Comparison of ENCODE assay signal across 14 cellular contexts in the genomic region with DNA sequence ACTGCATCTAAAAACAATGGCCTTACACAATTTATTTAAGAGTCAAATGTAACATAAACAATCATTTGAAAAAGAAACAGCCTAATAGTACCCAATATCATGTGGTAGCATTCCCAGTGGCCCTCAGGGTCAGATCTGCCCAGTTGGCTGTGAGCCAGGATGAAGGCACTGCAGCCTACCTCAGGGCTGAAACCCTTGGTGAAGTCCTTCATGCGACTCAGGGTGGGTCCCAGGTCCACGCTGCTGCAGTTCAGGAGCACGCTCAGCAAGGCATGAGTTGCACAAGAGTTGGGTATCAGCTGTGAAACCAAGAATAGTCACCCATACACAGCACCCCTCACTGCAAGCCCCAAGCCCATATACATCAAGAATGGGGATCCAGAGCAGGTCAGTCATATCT. TPM values are rescaled to one million over a fixed set of nuclear protein-coding genes. Genes with fewer than 3 reads are reported as not detected.
A peak's percentile ranks its signal among the peaks of the same experiment; 100 is the strongest.
DNase-seq lines count a peak whose midpoint lies in the region; ATAC-seq and TF ChIP-seq lines count a peak whose summit lies in the region.
"Had no signal": no experiment of that assay in that cellular context is flagged by ENCODE, and none has a peak within 500 bp of the region (broad histone marks: within the 10 kb centered on the region; RNA-seq: fewer than 3 reads in every experiment).

No MANE protein-coding gene starts in this region.

- no peak for DNase-seq in mammary epithelial cell
- DNase-seq in MCF 10A (ENCODE audit: unreplicated experiment), result no peak
- no peak for DNase-seq in activated T-helper 1 cell treated with anti-CD3 and anti-CD28 coated beads, Interleukin-12 subunit alpha, Interleukin-12 subunit beta, Interleukin-2, Interleukin-4 antibody, amounts not matched to agents 30 ng/mL and 10 ng/mL and 1 ng/mL, durations not matched to agents 14 hours and 24 hours and 36 hours (ENCODE audit: low spot score)
- no peak for DNase-seq in immature natural killer cell
- DNase-seq in upper lobe of right lung, result peak; percentile 42
- DNase-seq in left lung, result no peak
- no peak for DNase-seq in effector memory CD4-positive, alpha-beta T cell
- DNase-seq: dermis blood vessel endothelial cell, foreskin keratinocyte, left colon, NCI-H2029 treated with DMSO at 0.1 percent for 48 hours, nucleus accumbens had no signal

- H3K79me2 ChIP-seq in mammary epithelial cell (ENCODE audit: insufficient read depth, low read length), result peaks cover 68% of the 10 kb centered on the region

- H3K9me3 Mint-ChIP-seq in MCF 10A (ENCODE audit: unreplicated experiment) (no peaks in the 10 kb centered on the region), immature natural killer cell (no peaks in the 10 kb centered on the region)
- no peaks in the 10 kb centered on the region for H3K9me3 Mint-ChIP-seq in activated T-helper 1 cell treated with anti-CD3 and anti-CD28 coated beads, Interleukin-12 subunit alpha, Interleukin-12 subunit beta, Interleukin-2, Interleukin-4 antibody, amounts not matched to agents 30 ng/mL and 10 ng/mL and 1 ng/mL, durations not matched to agents 14 hours and 24 hours and 36 hours

- in situ Hi-C loops in mammary epithelial cell (cut with MboI; ENCODE audit: low sequenced_read_pairs in 2 of 2), result no loop called here

- H3K4me1 Mint-ChIP-seq in MCF 10A (ENCODE audit: insufficient read depth, unreplicated experiment) (peaks cover 23% of the 10 kb centered on the region), immature natural killer cell (peaks cover 37 to 46% of the 10 kb centered on the region in 2 donors)
- peaks cover 33% of the 10 kb centered on the region for H3K4me1 Mint-ChIP-seq in activated T-helper 1 cell treated with anti-CD3 and anti-CD28 coated beads, Interleukin-12 subunit alpha, Interleukin-12 subunit beta, Interleukin-2, Interleukin-4 antibody, amounts not matched to agents 30 ng/mL and 10 ng/mL and 1 ng/mL, durations not matched to agents 14 hours and 24 hours and 36 hours (ENCODE audit: low read depth)

- 93% methylated on average over 3 of the region's 3 CpGs for WGBS in mammary epithelial cell (ENCODE audit: low coverage, missing lambda C conversion rate)

- H3K27ac ChIP-seq in mammary epithelial cell (ENCODE audit: insufficient read depth, low read depth, low read length) (no peak overlapping the region), upper lobe of right lung (no peak overlapping the region), left lung (no peak overlapping the region)
- H3K27ac ChIP-seq in effector memory CD4-positive, alpha-beta T cell (ENCODE audit: insufficient read depth, low read length, poor library complexity, severe bottlenecking), result no peak overlapping the region

- H3K9me3 ChIP-seq in mammary epithelial cell (replicated peaks; ENCODE audit: insufficient read depth, low read length) (no peaks in the 10 kb centered on the region), upper lobe of right lung (no peaks in the 10 kb centered on the region), left lung (no peaks in the 10 kb centered on the region)
- no peaks in the 10 kb centered on the region for H3K9me3 ChIP-seq in effector memory CD4-positive, alpha-beta T cell (ENCODE audit: control insufficient read depth, low read length)

- BruUV-seq in mammary epithelial cell (replicated peaks; lab: Mats Ljungman, UMichigan) (no TSS peak), MCF 10A (replicated peaks; lab: Mats Ljungman, UMichigan) (no TSS peak)

- H3K4me3 ChIP-seq in mammary epithelial cell (replicated peaks in 1 of 3; ENCODE audit: insufficient read depth in 1 of 3, low read depth in 2 of 3, low read length in 3 of 3) (no peak overlapping the region), upper lobe of right lung (no peak overlapping the region), left lung (no peak overlapping the region)
- no peak overlapping the region for H3K4me3 ChIP-seq in effector memory CD4-positive, alpha-beta T cell (ENCODE audit: insufficient read depth, low read depth, low read length, poor library complexity, severe bottlenecking)

- POLR2A ChIA-PET in MCF 10A (lab: Yijun Ruan, JAX), result no interaction called here

- no peaks in the 10 kb centered on the region for H3K27me3 Mint-ChIP-seq in MCF 10A (ENCODE audit: insufficient read depth, unreplicated experiment)
- no peaks in the 10 kb centered on the region for H3K27me3 Mint-ChIP-seq in activated T-helper 1 cell treated with anti-CD3 and anti-CD28 coated beads, Interleukin-12 subunit alpha, Interleukin-12 subunit beta, Interleukin-2, Interleukin-4 antibody, amounts not matched to agents 30 ng/mL and 10 ng/mL and 1 ng/mL, durations not matched to agents 14 hours and 24 hours and 36 hours (ENCODE audit: insufficient read depth)
- peaks cover 5 to 11% (median 7%) of the 10 kb centered on the region in 3 donors for H3K27me3 Mint-ChIP-seq in immature natural killer cell (ENCODE audit: low read depth in 3 of 3)

- intact Hi-C loops in mammary epithelial cell (cut with micrococcal nuclease), result no loop called here
- intact Hi-C loops in MCF 10A (cut with micrococcal nuclease), result no loop called here
- intact Hi-C loops in activated T-helper 1 cell treated with anti-CD3 and anti-CD28 coated beads, Interleukin-12 subunit alpha, Interleukin-12 subunit beta, Interleukin-2, Interleukin-4 antibody, amounts not matched to agents 30 ng/mL and 10 ng/mL and 1 ng/mL, durations not matched to agents 14 hours and 24 hours and 36 hours (cut with micrococcal nuclease), result no loop called here
- intact Hi-C loops in upper lobe of right lung (cut with DNase I), result no loop called here
- intact Hi-C loops in left lung (cut with DNase I), result no loop called here

- dilution Hi-C loops in mammary epithelial cell (cut with HindIII; ENCODE audit: low sequenced_read_pairs), result loop anchor here (5.0 kb wide), 1 partner anchor 65 kb away; no protein-coding TSS in a partner anchor

- ATAC-seq in upper lobe of right lung, result no peak
- no peak for ATAC-seq in left lung
- ATAC-seq in GM19452 (IDR thresholded peaks at IDR 0.05; ENCODE audit: unreplicated experiment), result no peak
- ATAC-seq: activated CD4-positive, CD25-positive, alpha-beta regulatory T cell treated with anti-CD3 and anti-CD28 coated beads, Interleukin-2, amount 50 U/mL, for 24 hours; foreskin keratinocyte; left colon had no signal

- H3K36me3 ChIP-seq in mammary epithelial cell (ENCODE audit: insufficient read depth, low read length) (peaks cover 36% of the 10 kb centered on the region), upper lobe of right lung (peaks cover 59% of the 10 kb centered on the region), left lung (peaks cover 0 to 54% of the 10 kb centered on the region in 2 donors)
- peaks cover 53% of the 10 kb centered on the region for H3K36me3 ChIP-seq in effector memory CD4-positive, alpha-beta T cell (ENCODE audit: control insufficient read depth, insufficient read depth, low read length)

- H3K4me2 ChIP-seq in mammary epithelial cell (ENCODE audit: insufficient read depth, low read depth, low read length), result peak overlapping the region; percentile 13

- peaks cover 40% of the 10 kb centered on the region for H3K36me3 Mint-ChIP-seq in MCF 10A (ENCODE audit: insufficient read depth, unreplicated experiment)
- peaks cover 37% of the 10 kb centered on the region for H3K36me3 Mint-ChIP-seq in activated T-helper 1 cell treated with anti-CD3 and anti-CD28 coated beads, Interleukin-12 subunit alpha, Interleukin-12 subunit beta, Interleukin-2, Interleukin-4 antibody, amounts not matched to agents 30 ng/mL and 10 ng/mL and 1 ng/mL, durations not matched to agents 14 hours and 24 hours and 36 hours (ENCODE audit: low read depth)
- H3K36me3 Mint-ChIP-seq in immature natural killer cell, result peaks cover 0 to 24% (median 3%) of the 10 kb centered on the region in 3 donors

- TF ChIP-seq CTCF in mammary epithelial cell (conservative IDR thresholded peaks at IDR 0.05 in 1 of 2, IDR thresholded peaks at IDR 0.05 in 1 of 2; ENCODE audit: extremely low read depth in 1 of 2, insufficient read depth in 1 of 2, low read depth in 1 of 2, low read length in 2 of 2) (no peak), MCF 10A (IDR thresholded peaks at IDR 0.05; ENCODE audit: unreplicated experiment) (no peak), upper lobe of right lung (IDR thresholded peaks at IDR 0.05) (no peak), left lung (IDR thresholded peaks at IDR 0.05) (no peak)

- no peaks in the 10 kb centered on the region for H3K27me3 ChIP-seq in mammary epithelial cell (ENCODE audit: insufficient read depth, low read length)
- no peaks in the 10 kb centered on the region for H3K27me3 ChIP-seq in upper lobe of right lung
- H3K27me3 ChIP-seq in left lung, result no peaks in the 10 kb centered on the region
- H3K27me3 ChIP-seq in effector memory CD4-positive, alpha-beta T cell (replicated peaks; ENCODE audit: control insufficient read depth, insufficient read depth, low read length, poor library complexity, severe bottlenecking), result no peaks in the 10 kb centered on the region
- H3K27me3 ChIP-seq: foreskin keratinocyte had no signal

- H3K27ac Mint-ChIP-seq in MCF 10A (ENCODE audit: low read depth, unreplicated experiment) (no peak overlapping the region), immature natural killer cell (peak overlapping the region; percentile 27 to 98 (median 88))
- no peak overlapping the region for H3K27ac Mint-ChIP-seq in activated T-helper 1 cell treated with anti-CD3 and anti-CD28 coated beads, Interleukin-12 subunit alpha, Interleukin-12 subunit beta, Interleukin-2, Interleukin-4 antibody, amounts not matched to agents 30 ng/mL and 10 ng/mL and 1 ng/mL, durations not matched to agents 14 hours and 24 hours and 36 hours

- CTCF ChIA-PET in mammary epithelial cell (lab: Charles Lee; ENCODE audit: low non-redundant PET), result no interaction called here
- CTCF ChIA-PET in MCF 10A (lab: Yijun Ruan, JAX), result interaction anchor here (0.9 kb wide), 1 partner anchor 69 kb away, joined by 3 read pairs; no protein-coding TSS in a partner anchor

- H3K4me3 Mint-ChIP-seq in MCF 10A (ENCODE audit: unreplicated experiment) (no peak overlapping the region), immature natural killer cell (peak overlapping the region; percentile 12 to 97 (median 89))
- H3K4me3 Mint-ChIP-seq in activated T-helper 1 cell treated with anti-CD3 and anti-CD28 coated beads, Interleukin-12 subunit alpha, Interleukin-12 subunit beta, Interleukin-2, Interleukin-4 antibody, amounts not matched to agents 30 ng/mL and 10 ng/mL and 1 ng/mL, durations not matched to agents 14 hours and 24 hours and 36 hours, result peak overlapping the region; percentile 97

- H3K4me1 ChIP-seq in mammary epithelial cell (ENCODE audit: insufficient read depth, low read length) (peaks cover 65% of the 10 kb centered on the region), upper lobe of right lung (peaks cover 33% of the 10 kb centered on the region), left lung (peaks cover 21 to 54% of the 10 kb centered on the region in 2 donors)
- H3K4me1 ChIP-seq in effector memory CD4-positive, alpha-beta T cell (ENCODE audit: control insufficient read depth, insufficient read depth, low read length, poor library complexity, severe bottlenecking), result peaks cover 16% of the 10 kb centered on the region

- H3K9ac ChIP-seq in mammary epithelial cell (ENCODE audit: insufficient read depth, low read length), result no peak overlapping the region

- H2AFZ ChIP-seq in mammary epithelial cell (ENCODE audit: low read depth, low read length), result no peak overlapping the region

- no peaks in the 10 kb centered on the region for H4K20me1 ChIP-seq in mammary epithelial cell (ENCODE audit: insufficient read depth, low read length)

RNA-seq across cellular contexts. Expression of gene BAP1, which starts 2.0 kb away (rescaled TPM):
- 100 to 1,000 TPM in 1 of 2 donors, 10 to 100 TPM in 1; 50.2 to 120 TPM for total RNA-seq in mammary epithelial cell
- 56.6 TPM for polyA plus RNA-seq in mammary epithelial cell
- 107 TPM for polyA minus RNA-seq in mammary epithelial cell
- total RNA-seq in MCF 10A (2022), result 61.5 and 77.5 TPM in 2 replicates
- 104 and 113 TPM in 2 replicates for total RNA-seq in activated T-helper 1 cell treated with anti-CD3 and anti-CD28 coated beads, Interleukin-12 subunit alpha, Interleukin-12 subunit beta, Interleukin-2, Interleukin-4 antibody, amounts not matched to agents 30 ng/mL and 10 ng/mL and 1 ng/mL, durations not matched to agents 14 hours and 24 hours and 36 hours
- polyA plus RNA-seq in immature natural killer cell, result 10 to 100 TPM in 2 of 3 donors, 1 to 10 TPM in 1; 6.4 to 30.9 (median 13.4) TPM
- total RNA-seq in upper lobe of right lung, result 71.4 TPM
- total RNA-seq in left lung, result 10 to 100 TPM; 66.6 to 69.8 TPM

RNA-seq across cellular contexts. Expression of gene PHF7, which starts 2.7 kb away (rescaled TPM):
- total RNA-seq in mammary epithelial cell, result 10 to 100 TPM in 1 of 2 donors, 1 to 10 TPM in 1; 8.5 to 12.8 TPM
- polyA plus RNA-seq in mammary epithelial cell, result 6.7 TPM
- 8.1 TPM for polyA minus RNA-seq in mammary epithelial cell
- 5.7 and 7.4 TPM in 2 replicates for total RNA-seq in MCF 10A (2022)
- 11.1 and 11.4 TPM in 2 replicates for total RNA-seq in activated T-helper 1 cell treated with anti-CD3 and anti-CD28 coated beads, Interleukin-12 subunit alpha, Interleukin-12 subunit beta, Interleukin-2, Interleukin-4 antibody, amounts not matched to agents 30 ng/mL and 10 ng/mL and 1 ng/mL, durations not matched to agents 14 hours and 24 hours and 36 hours
- polyA plus RNA-seq in immature natural killer cell, result 1 to 10 TPM; 4.2 to 9.4 (median 6.8) TPM
- 6.8 TPM for total RNA-seq in upper lobe of right lung
- 1 to 10 TPM; 3.9 to 6.5 TPM for total RNA-seq in left lung

RNA-seq across cellular contexts. Expression of gene SEMA3G, which starts 37.1 kb away (rescaled TPM):
- total RNA-seq in mammary epithelial cell (under 1 TPM; 0.45 to 0.50 TPM), MCF 10A (2022) (0.12 TPM in 1 of 2 replicates, not detected in the other), upper lobe of right lung (27.6 TPM), left lung (10 to 100 TPM; 30.5 to 36.5 TPM)
- polyA plus RNA-seq in mammary epithelial cell (0.24 TPM), immature natural killer cell (not detected)
- not detected for polyA minus RNA-seq in mammary epithelial cell
- total RNA-seq in activated T-helper 1 cell treated with anti-CD3 and anti-CD28 coated beads, Interleukin-12 subunit alpha, Interleukin-12 subunit beta, Interleukin-2, Interleukin-4 antibody, amounts not matched to agents 30 ng/mL and 10 ng/mL and 1 ng/mL, durations not matched to agents 14 hours and 24 hours and 36 hours, result 0.13 TPM in 1 of 2 replicates, not detected in the other

RNA-seq across cellular contexts. Expression of gene TNNC1, which starts 46.1 kb away (rescaled TPM):
- total RNA-seq in mammary epithelial cell (under 1 TPM; 0.33 to 0.85 TPM), MCF 10A (2022) (0.61 TPM in 2 replicates), upper lobe of right lung (88.9 TPM), left lung (100 to 1,000 TPM in 1 of 2 donors, 10 to 100 TPM in 1; 30.7 to 117 TPM)
- polyA plus RNA-seq in mammary epithelial cell (0.15 TPM), immature natural killer cell (not detected)
- polyA minus RNA-seq in mammary epithelial cell, result not detected
- 0.32 and 0.67 TPM in 2 replicates for total RNA-seq in activated T-helper 1 cell treated with anti-CD3 and anti-CD28 coated beads, Interleukin-12 subunit alpha, Interleukin-12 subunit beta, Interleukin-2, Interleukin-4 antibody, amounts not matched to agents 30 ng/mL and 10 ng/mL and 1 ng/mL, durations not matched to agents 14 hours and 24 hours and 36 hours
- total RNA-seq: dermis blood vessel endothelial cell, foreskin keratinocyte had no signal

RNA-seq across cellular contexts. Expression of gene NISCH, which starts 47.6 kb away (rescaled TPM):
- total RNA-seq in mammary epithelial cell (100 to 1,000 TPM in 1 of 2 donors, 10 to 100 TPM in 1; 79.7 to 123 TPM), MCF 10A (2022) (60.5 and 69.7 TPM in 2 replicates), upper lobe of right lung (94.6 TPM), left lung (100 to 1,000 TPM in 1 of 2 donors, 10 to 100 TPM in 1; 72.6 to 104 TPM)
- polyA plus RNA-seq in mammary epithelial cell (43.9 TPM), immature natural killer cell (10 to 100 TPM; 11.3 to 25.9 (median 12.3) TPM)
- 103 TPM for polyA minus RNA-seq in mammary epithelial cell
- 72.0 and 74.2 TPM in 2 replicates for total RNA-seq in activated T-helper 1 cell treated with anti-CD3 and anti-CD28 coated beads, Interleukin-12 subunit alpha, Interleukin-12 subunit beta, Interleukin-2, Interleukin-4 antibody, amounts not matched to agents 30 ng/mL and 10 ng/mL and 1 ng/mL, durations not matched to agents 14 hours and 24 hours and 36 hours

Comparison
In these comparisons a context has a peak if more than half of its experiments do, and no peak if none do; other contexts are left out.
1. H3K27ac Mint-ChIP-seq: peak in immature natural killer cell (6 of 6); none in MCF 10A (single experiment) and activated T-helper 1 cell treated with anti-CD3 and anti-CD28 coated beads, Interleukin-12 subunit alpha, Interleukin-12 subunit beta, Interleukin-2, Interleukin-4 antibody, amounts not matched to agents 30 ng/mL and 10 ng/mL and 1 ng/mL, durations not matched to agents 14 hours and 24 hours and 36 hours (single experiment).
2. RNA of gene SEMA3G, which starts 37.1 kb away (total RNA-seq): 30.5 to 36.5 TPM in left lung and 27.6 TPM in upper lobe of right lung (single experiment); 0.45 to 0.50 TPM in mammary epithelial cell, 0.13 TPM in activated T-helper 1 cell treated with anti-CD3 and anti-CD28 coated beads, Interleukin-12 subunit alpha, Interleukin-12 subunit beta, Interleukin-2, Interleukin-4 antibody, amounts not matched to agents 30 ng/mL and 10 ng/mL and 1 ng/mL, durations not matched to agents 14 hours and 24 hours and 36 hours and 0.12 TPM in MCF 10A; every median in the first group is over 10 times any median in the second.